1 cellular context compared by ENCODE assay signal in the genomic region with DNA sequence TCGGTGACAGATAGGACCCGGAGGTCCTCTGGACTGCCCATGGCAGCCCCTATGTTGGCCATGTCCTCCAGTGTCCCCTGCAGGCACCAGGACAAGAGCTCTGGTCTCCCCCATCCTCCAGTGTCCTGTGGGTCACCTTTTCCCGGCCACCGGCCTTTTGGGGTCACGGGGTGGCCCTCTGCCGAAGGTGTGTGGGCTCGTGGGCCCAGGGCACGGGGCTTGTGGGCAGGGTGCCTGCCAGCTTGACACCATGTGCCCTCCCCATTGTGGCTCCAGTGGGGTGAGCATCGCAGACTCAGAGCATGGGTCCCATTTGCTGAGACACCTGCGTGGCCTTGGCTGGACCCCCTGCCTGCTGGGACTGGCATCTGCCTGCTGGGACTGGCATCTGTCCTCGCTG.
TF ChIP-seq lines count a peak whose summit lies in the region.

No MANE protein-coding gene starts in this region.

TF ChIP-seq in K562, 482 proteins besides CTCF, POLR2A, EP300 and RAD21 (continued from another document):
- no peak for TF ChIP-seq ATF6 (CRISPR knock-in tag; IDR thresholded peaks at IDR 0.05)
